ENCODE assay signal across 9 cellular contexts in the genomic region with DNA sequence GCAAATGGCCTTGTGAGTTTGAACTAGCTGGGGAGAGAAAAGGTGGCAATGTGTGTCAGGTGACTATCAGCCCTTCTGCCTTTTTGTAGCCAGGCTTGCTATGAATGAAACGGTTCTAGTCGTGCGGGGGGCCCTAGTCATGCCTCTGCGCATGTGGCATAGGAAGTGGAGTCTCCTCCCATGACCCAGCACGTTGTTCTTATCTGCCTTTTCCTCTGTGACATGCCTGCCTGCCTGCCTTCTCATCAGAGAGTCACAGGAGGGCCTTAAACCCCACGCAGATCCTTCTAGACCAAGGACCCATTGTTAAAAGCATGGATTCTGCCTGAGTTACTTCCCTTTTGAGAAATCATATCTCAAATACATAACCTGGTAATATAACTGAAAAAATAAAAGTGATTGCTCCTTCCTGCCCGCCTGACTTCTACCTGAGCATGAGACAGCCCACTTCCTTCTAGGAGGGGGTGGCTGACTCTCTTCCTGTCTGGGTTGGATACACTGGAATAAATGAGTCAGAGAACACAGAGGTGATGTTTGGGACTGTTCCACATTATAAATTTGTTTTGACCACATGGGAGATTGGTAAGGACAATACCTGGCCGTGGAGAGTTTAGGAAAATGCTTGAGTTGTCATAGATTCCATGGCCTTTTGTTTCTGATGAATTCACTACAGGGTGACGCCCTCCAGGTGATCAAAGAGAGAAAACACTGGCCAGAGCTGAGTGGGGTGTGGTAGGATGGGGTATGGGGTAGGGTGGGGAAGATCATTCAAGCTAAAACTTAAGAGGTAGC. TPM values are rescaled to one million over a fixed set of nuclear protein-coding genes. Genes with fewer than 3 reads are reported as not detected.
DNase-seq lines count a peak whose midpoint lies in the region; ATAC-seq and TF ChIP-seq lines count a peak whose summit lies in the region.
"Had no signal": no experiment of that assay in that cellular context is flagged by ENCODE, and none has a peak within 500 bp of the region (broad histone marks: within the 10 kb centered on the region; RNA-seq: fewer than 3 reads in every experiment).

No MANE protein-coding gene starts in this region.

- no peak for TF ChIP-seq CTCF in endothelial cell (IDR thresholded peaks at IDR 0.05; ENCODE audit: unreplicated experiment)

- H3K27ac Mint-ChIP-seq in activated CD4-positive, alpha-beta T cell treated with anti-CD3 and anti-CD28 coated beads, Interleukin-2, amount 10 ng/mL, durations not matched to agents 7 days and 5 days, result peak overlapping the region; percentile 98
- H3K27ac Mint-ChIP-seq in endothelial cell (ENCODE audit: unreplicated experiment), result peak overlapping the region; percentile 2

- ATAC-seq in GM21619 (IDR thresholded peaks at IDR 0.05; ENCODE audit: unreplicated experiment), result peak; percentile 44
- ATAC-seq in HG02870 (IDR thresholded peaks at IDR 0.05; ENCODE audit: unreplicated experiment), result no peak

- peak; percentile 82 for DNase-seq in activated CD4-positive, alpha-beta T cell treated with anti-CD3 and anti-CD28 coated beads, Interleukin-2, amount 10 ng/mL, durations not matched to agents 7 days and 5 days
- no peak for DNase-seq in endothelial cell (ENCODE audit: low spot score)
- DNase-seq in stimulated activated CD4-positive, alpha-beta T cell treated with anti-CD3 and anti-CD28 coated beads, TNF-alpha, amount 100 ng/mL, for 24 hours (ENCODE audit: low read depth in 3 of 3), result peak; percentile 62 to 75 (median 69)
- DNase-seq in DMS79 treated with DMSO at 0.1 percent for 48 hours (lab: John Stamatoyannopoulos, UW), result no peak
- no peak for DNase-seq in hepatic stellate cell (ENCODE audit: low spot score)
- no peak for DNase-seq in occipital lobe (lab: John Stamatoyannopoulos, UW)

- CTCF ChIA-PET in activated CD4-positive, alpha-beta T cell treated with anti-CD3 and anti-CD28 coated beads, Interleukin-2, amount 10 ng/mL, durations not matched to agents 7 days and 5 days (lab: Charles Lee), result interaction anchor here (5.6 kb wide), 1 partner anchor 10 kb away, joined by 29 read pairs; no protein-coding TSS in a partner anchor

- H3K27me3 Mint-ChIP-seq in activated CD4-positive, alpha-beta T cell treated with anti-CD3 and anti-CD28 coated beads, Interleukin-2, amount 10 ng/mL, durations not matched to agents 7 days and 5 days, result no peaks in the 10 kb centered on the region
- H3K27me3 Mint-ChIP-seq in endothelial cell (ENCODE audit: unreplicated experiment), result peaks cover 2% of the 10 kb centered on the region

- H3K4me3 Mint-ChIP-seq in activated CD4-positive, alpha-beta T cell treated with anti-CD3 and anti-CD28 coated beads, Interleukin-2, amount 10 ng/mL, durations not matched to agents 7 days and 5 days, result peak overlapping the region; percentile 49
- H3K4me3 Mint-ChIP-seq in endothelial cell (ENCODE audit: unreplicated experiment), result no peak overlapping the region

- POLR2A ChIA-PET in activated CD4-positive, alpha-beta T cell treated with anti-CD3 and anti-CD28 coated beads, Interleukin-2, amount 10 ng/mL, durations not matched to agents 7 days and 5 days (lab: Charles Lee), result no interaction called here

- H3K36me3 Mint-ChIP-seq in activated CD4-positive, alpha-beta T cell treated with anti-CD3 and anti-CD28 coated beads, Interleukin-2, amount 10 ng/mL, durations not matched to agents 7 days and 5 days (ENCODE audit: low read depth), result peaks cover 56% of the 10 kb centered on the region
- H3K36me3 Mint-ChIP-seq in endothelial cell (ENCODE audit: low read depth, unreplicated experiment), result peaks cover 9% of the 10 kb centered on the region

- peaks cover 4% of the 10 kb centered on the region for H3K9me3 Mint-ChIP-seq in activated CD4-positive, alpha-beta T cell treated with anti-CD3 and anti-CD28 coated beads, Interleukin-2, amount 10 ng/mL, durations not matched to agents 7 days and 5 days
- H3K9me3 Mint-ChIP-seq in endothelial cell (ENCODE audit: unreplicated experiment), result no peaks in the 10 kb centered on the region

- peaks cover 79% of the 10 kb centered on the region for H3K4me1 Mint-ChIP-seq in activated CD4-positive, alpha-beta T cell treated with anti-CD3 and anti-CD28 coated beads, Interleukin-2, amount 10 ng/mL, durations not matched to agents 7 days and 5 days
- peaks cover 18% of the 10 kb centered on the region for H3K4me1 Mint-ChIP-seq in endothelial cell (ENCODE audit: unreplicated experiment)

RNA-seq across cellular contexts. Expression of a gene that starts 49.8 kb away (rescaled TPM):
- 1 to 10 TPM; 7.9 to 8.3 TPM for total RNA-seq in activated CD4-positive, alpha-beta T cell treated with anti-CD3 and anti-CD28 coated beads, Interleukin-2, amount 10 ng/mL, durations not matched to agents 7 days and 5 days
- total RNA-seq in endothelial cell (ENCODE audit: unreplicated experiment), result 0.36 TPM
- 0.62 TPM for total RNA-seq in occipital lobe
- total RNA-seq: SJSA1 had no signal

Comparison
In these comparisons a context has a peak if more than half of its experiments do, and no peak if none do; other contexts are left out.
1. DNase-seq: peak in activated CD4-positive, alpha-beta T cell treated with anti-CD3 and anti-CD28 coated beads, Interleukin-2, amount 10 ng/mL, durations not matched to agents 7 days and 5 days (single experiment) and stimulated activated CD4-positive, alpha-beta T cell treated with anti-CD3 and anti-CD28 coated beads, TNF-alpha, amount 100 ng/mL, for 24 hours (3 of 3); none in endothelial cell (single experiment), DMS79 treated with DMSO at 0.1 percent for 48 hours (single experiment), hepatic stellate cell (single experiment) and occipital lobe (single experiment).